13 cellular contexts compared by ENCODE assay signal in the genomic region with DNA sequence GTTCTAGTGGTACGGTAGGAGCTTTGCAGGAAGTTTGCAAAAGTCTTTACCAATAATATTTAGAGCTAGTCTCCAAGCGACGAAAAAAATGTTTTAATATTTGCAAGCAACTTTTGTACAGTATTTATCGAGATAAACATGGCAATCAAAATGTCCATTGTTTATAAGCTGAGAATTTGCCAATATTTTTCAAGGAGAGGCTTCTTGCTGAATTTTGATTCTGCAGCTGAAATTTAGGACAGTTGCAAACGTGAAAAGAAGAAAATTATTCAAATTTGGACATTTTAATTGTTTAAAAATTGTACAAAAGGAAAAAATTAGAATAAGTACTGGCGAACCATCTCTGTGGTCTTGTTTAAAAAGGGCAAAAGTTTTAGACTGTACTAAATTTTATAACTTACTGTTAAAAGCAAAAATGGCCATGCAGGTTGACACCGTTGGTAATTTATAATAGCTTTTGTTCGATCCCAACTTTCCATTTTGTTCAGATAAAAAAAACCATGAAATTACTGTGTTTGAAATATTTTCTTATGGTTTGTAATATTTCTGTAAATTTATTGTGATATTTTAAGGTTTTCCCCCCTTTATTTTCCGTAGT. TPM values are rescaled to one million over a fixed set of nuclear protein-coding genes. Genes with fewer than 3 reads are reported as not detected.
DNase-seq lines count a peak whose midpoint lies in the region; ATAC-seq and TF ChIP-seq lines count a peak whose summit lies in the region.
"Had no signal": no experiment of that assay in that cellular context is flagged by ENCODE, and none has a peak within 500 bp of the region (broad histone marks: within the 10 kb centered on the region; RNA-seq: fewer than 3 reads in every experiment).

No MANE protein-coding gene starts in this region.

- in situ Hi-C loops in astrocyte of the cerebellum (cut with HindIII; ENCODE audit: low sequenced_read_pairs), result no loop called here

- H3K27me3 Mint-ChIP-seq in activated naive CD4-positive, alpha-beta T cell treated with anti-CD3 and anti-CD28 coated beads, Interleukin-2, amount 50 U/mL, for 24 hours, result peaks cover 50% of the 10 kb centered on the region

- DNase-seq in activated naive CD4-positive, alpha-beta T cell (lab: John Stamatoyannopoulos, UW), result no peak
- DNase-seq in astrocyte of the cerebellum (ENCODE audit: low read depth) (no peak), vagina (ENCODE audit: extremely low spot score in 2 of 2) (no peak), NCI-H2171 (lab: John Stamatoyannopoulos, UW) (no peak)
- DNase-seq: activated CD4-positive, alpha-beta T cell treated with anti-CD3 and anti-CD28 coated beads for 1 hour; activated T-cell treated with anti-CD3 and anti-CD28 coated beads, Interleukin-2, amount 50 U/mL, for 24 hours; NCI-H187; uterus had no signal

- H3K9ac ChIP-seq in iPS-18a (ENCODE audit: low read length), result peak overlapping the region; percentile 88

- no peak for ATAC-seq in HG03280 (IDR thresholded peaks at IDR 0.05; ENCODE audit: unreplicated experiment)
- no peak for ATAC-seq in GM21528 (IDR thresholded peaks at IDR 0.05; ENCODE audit: low FRiP score, unreplicated experiment)

- H3K9me3 Mint-ChIP-seq in activated naive CD4-positive, alpha-beta T cell treated with anti-CD3 and anti-CD28 coated beads, Interleukin-2, amount 50 U/mL, for 24 hours, result peaks cover 18% of the 10 kb centered on the region

- no peak overlapping the region for H3K27ac Mint-ChIP-seq in activated naive CD4-positive, alpha-beta T cell treated with anti-CD3 and anti-CD28 coated beads, Interleukin-2, amount 50 U/mL, for 24 hours
- H3K27ac Mint-ChIP-seq: memory B cell had no signal

- peak overlapping the region; percentile 91 for H3K27ac ChIP-seq in iPS-18a (ENCODE audit: low read length)
- peak overlapping the region; percentile 10 for H3K27ac ChIP-seq in vagina
- H3K27ac ChIP-seq: uterus had no signal

- no peak for TF ChIP-seq CTCF in astrocyte of the cerebellum (IDR thresholded peaks at IDR 0.05; ENCODE audit: low read depth, low read length, missing control alignments)
- no peak for TF ChIP-seq CTCF in vagina (IDR thresholded peaks at IDR 0.05)

- no peaks in the 10 kb centered on the region for H3K9me3 ChIP-seq in iPS-18a (ENCODE audit: control insufficient read depth, low read depth, low read length)
- H3K9me3 ChIP-seq in vagina, result no peaks in the 10 kb centered on the region
- H3K9me3 ChIP-seq: uterus had no signal

- peak overlapping the region; percentile 7 for H3K4me3 Mint-ChIP-seq in activated naive CD4-positive, alpha-beta T cell treated with anti-CD3 and anti-CD28 coated beads, Interleukin-2, amount 50 U/mL, for 24 hours
- H3K4me3 Mint-ChIP-seq: activated T-cell treated with anti-CD3 and anti-CD28 coated beads, Interleukin-2, amount 50 U/mL, for 24 hours; memory B cell had no signal

- peaks cover 8% of the 10 kb centered on the region for H3K4me1 Mint-ChIP-seq in activated naive CD4-positive, alpha-beta T cell treated with anti-CD3 and anti-CD28 coated beads, Interleukin-2, amount 50 U/mL, for 24 hours

- H3K4me3 ChIP-seq in astrocyte of the cerebellum (ENCODE audit: low read depth, low read length), result peak overlapping the region; percentile 81
- H3K4me3 ChIP-seq in iPS-18a (ENCODE audit: low read length), result peak overlapping the region; percentile 90
- H3K4me3 ChIP-seq in vagina, result peak overlapping the region in 1 of 2 donors; percentile 48
- H3K4me3 ChIP-seq: uterus had no signal

- H3K27me3 ChIP-seq in iPS-18a (ENCODE audit: control insufficient read depth, insufficient read depth, low read length), result no peaks in the 10 kb centered on the region
- H3K27me3 ChIP-seq in vagina, result peaks cover 11% of the 10 kb centered on the region

- intact Hi-C loops in vagina (cut with DNase I), result loop anchor here (5.0 to 10.0 kb wide), 2 partner anchors 541 to 969 kb away; no protein-coding TSS in a partner anchor

- peaks cover 8% of the 10 kb centered on the region for H3K36me3 Mint-ChIP-seq in activated naive CD4-positive, alpha-beta T cell treated with anti-CD3 and anti-CD28 coated beads, Interleukin-2, amount 50 U/mL, for 24 hours
- H3K36me3 Mint-ChIP-seq: memory B cell had no signal

- H3K4me1 ChIP-seq in iPS-18a (ENCODE audit: control insufficient read depth, low read depth, low read length), result peaks cover 30% of the 10 kb centered on the region
- peaks cover 25% of the 10 kb centered on the region for H3K4me1 ChIP-seq in vagina

- H3K36me3 ChIP-seq in iPS-18a (ENCODE audit: control insufficient read depth, low read depth, low read length) (peaks cover 23% of the 10 kb centered on the region), vagina (no peaks in the 10 kb centered on the region)
- H3K36me3 ChIP-seq: uterus had no signal

- TF ChIP-seq POLR2A in vagina (IDR thresholded peaks at IDR 0.05), result no peak

RNA-seq across cellular contexts. Expression of a gene that starts 2.0 kb away (rescaled TPM):
- total RNA-seq in vagina, result 2.9 TPM
